In the genomic region with DNA sequence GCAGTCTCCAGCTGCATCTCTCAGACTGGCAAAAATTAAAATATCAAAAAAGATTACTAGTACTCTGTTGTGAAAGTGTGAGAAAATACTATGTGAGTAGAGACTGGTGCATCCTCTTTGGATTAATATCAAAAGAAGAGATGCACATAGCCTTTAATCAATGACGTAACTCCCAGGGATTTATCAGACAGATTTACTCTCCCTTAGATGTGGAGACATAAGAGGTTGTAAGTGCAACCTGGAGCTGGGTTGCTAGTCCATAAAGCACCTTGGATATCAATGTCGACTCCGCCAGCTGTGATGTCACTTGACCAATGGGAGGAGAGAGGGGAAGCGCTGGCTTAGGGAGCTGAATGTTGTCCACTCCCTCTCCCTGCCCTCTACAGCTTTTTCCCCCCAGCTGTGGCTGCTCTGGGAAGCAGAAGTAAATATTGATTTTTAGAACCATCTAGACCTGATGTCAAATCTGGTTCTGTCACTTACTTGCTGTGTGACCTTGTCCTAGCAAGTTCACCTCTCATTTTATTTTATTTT, we compare ENCODE assay signal across 13 cellular contexts. TPM values are rescaled to one million over a fixed set of nuclear protein-coding genes. Genes with fewer than 3 reads are reported as not detected.
DNase-seq lines count a peak whose midpoint lies in the region; ATAC-seq and TF ChIP-seq lines count a peak whose summit lies in the region.
"Had no signal": no experiment of that assay in that cellular context is flagged by ENCODE, and none has a peak within 500 bp of the region (broad histone marks: within the 10 kb centered on the region; RNA-seq: fewer than 3 reads in every experiment).

No MANE protein-coding gene starts in this region.

- H3K27ac ChIP-seq in parathyroid adenoma (no peak overlapping the region), vagina (no peak overlapping the region)
- H3K27ac ChIP-seq: heart left ventricle, Peyer's patch, tibial artery had no signal

- H3K4me2 ChIP-seq in parathyroid adenoma (ENCODE audit: low read length) = no peak overlapping the region

- no peak for ATAC-seq in activated T-cell treated with anti-CD3 and anti-CD28 coated beads, Interleukin-2, amount 50 U/mL, for 72 hours (replicated peaks in 1 of 2)
- ATAC-seq in activated naive CD8-positive, alpha-beta T cell treated with anti-CD3 and anti-CD28 coated beads, Interleukin-2, amount 50 U/mL, for 24 hours = no peak
- ATAC-seq in GM18519 (IDR thresholded peaks at IDR 0.05; ENCODE audit: low FRiP score, unreplicated experiment) = no peak
- ATAC-seq: heart left ventricle, left colon had no signal

- H3K27me3 ChIP-seq in parathyroid adenoma (ENCODE audit: control insufficient read depth, insufficient read depth, low read length) (no peaks in the 10 kb centered on the region), vagina (no peaks in the 10 kb centered on the region)
- H3K27me3 ChIP-seq: heart left ventricle, Peyer's patch had no signal

- H3K9me3 ChIP-seq in parathyroid adenoma (ENCODE audit: control insufficient read depth, low read length) (no peaks in the 10 kb centered on the region), vagina (no peaks in the 10 kb centered on the region)
- H3K9me3 ChIP-seq: heart left ventricle, Peyer's patch, tibial artery had no signal

- H3K4me1 Mint-ChIP-seq in activated T-cell treated with anti-CD3 and anti-CD28 coated beads, Interleukin-2, amount 50 U/mL, for 72 hours (ENCODE audit: low read depth) = peaks cover 58% of the 10 kb centered on the region
- H3K4me1 Mint-ChIP-seq in activated naive CD8-positive, alpha-beta T cell treated with anti-CD3 and anti-CD28 coated beads, Interleukin-2, amount 50 U/mL, for 24 hours = peaks cover 73% of the 10 kb centered on the region

- intact Hi-C loops in vagina (cut with DNase I) = no loop called here

- H3K4me1 ChIP-seq in parathyroid adenoma = no peaks in the 10 kb centered on the region
- H3K4me1 ChIP-seq in vagina = no peaks in the 10 kb centered on the region
- H3K4me1 ChIP-seq: Peyer's patch, tibial artery had no signal

- DNase-seq in activated T-cell treated with anti-CD3 and anti-CD28 coated beads, Interleukin-2, amount 50 U/mL, for 72 hours = no peak
- DNase-seq in activated T-cell treated with anti-CD3 and anti-CD28 coated beads for 4 hours (no peak), NCI-H69 (lab: John Stamatoyannopoulos, UW) (peak; percentile 16), Ammon's horn (ENCODE audit: low spot score) (no peak), vagina (ENCODE audit: extremely low spot score in 2 of 2) (no peak)
- DNase-seq in activated naive CD8-positive, alpha-beta T cell treated with anti-CD3 and anti-CD28 coated beads, Interleukin-2, amount 50 U/mL, for 24 hours = no peak
- DNase-seq: DND-41, heart left ventricle, left colon, Peyer's patch, tibial artery had no signal

- no peak for TF ChIP-seq POLR2A in vagina (IDR thresholded peaks at IDR 0.05)

- TF ChIP-seq CTCF in parathyroid adenoma (IDR thresholded peaks at IDR 0.05) (no peak), vagina (IDR thresholded peaks at IDR 0.05) (no peak)

- H3K4me3 ChIP-seq in parathyroid adenoma (ENCODE audit: low read depth, low read length) = no peak overlapping the region
- H3K4me3 ChIP-seq in vagina = no peak overlapping the region
- H3K4me3 ChIP-seq: heart left ventricle, Peyer's patch, tibial artery had no signal

- peak overlapping the region; percentile 68 for H3K27ac Mint-ChIP-seq in activated T-cell treated with anti-CD3 and anti-CD28 coated beads, Interleukin-2, amount 50 U/mL, for 72 hours
- peak overlapping the region; percentile 64 for H3K27ac Mint-ChIP-seq in activated naive CD8-positive, alpha-beta T cell treated with anti-CD3 and anti-CD28 coated beads, Interleukin-2, amount 50 U/mL, for 24 hours

- H3K9me3 Mint-ChIP-seq in activated T-cell treated with anti-CD3 and anti-CD28 coated beads, Interleukin-2, amount 50 U/mL, for 72 hours = no peaks in the 10 kb centered on the region
- no peaks in the 10 kb centered on the region for H3K9me3 Mint-ChIP-seq in activated naive CD8-positive, alpha-beta T cell treated with anti-CD3 and anti-CD28 coated beads, Interleukin-2, amount 50 U/mL, for 24 hours

- H3K4me3 Mint-ChIP-seq in activated T-cell treated with anti-CD3 and anti-CD28 coated beads, Interleukin-2, amount 50 U/mL, for 72 hours = peak overlapping the region; percentile 41 to 79
- no peak overlapping the region for H3K4me3 Mint-ChIP-seq in activated naive CD8-positive, alpha-beta T cell treated with anti-CD3 and anti-CD28 coated beads, Interleukin-2, amount 50 U/mL, for 24 hours

- H3K79me2 ChIP-seq in parathyroid adenoma = no peaks in the 10 kb centered on the region

- no peak overlapping the region for H3K9ac ChIP-seq in parathyroid adenoma

- H3K36me3 ChIP-seq in parathyroid adenoma (ENCODE audit: control insufficient read depth, insufficient read depth, low read length) (no peaks in the 10 kb centered on the region), vagina (no peaks in the 10 kb centered on the region)
- H3K36me3 ChIP-seq: heart left ventricle, Peyer's patch, tibial artery had no signal

- H2AFZ ChIP-seq in parathyroid adenoma = peak overlapping the region; percentile 17

- no peaks in the 10 kb centered on the region for H3K27me3 Mint-ChIP-seq in activated T-cell treated with anti-CD3 and anti-CD28 coated beads, Interleukin-2, amount 50 U/mL, for 72 hours (ENCODE audit: low read depth)
- H3K27me3 Mint-ChIP-seq in activated naive CD8-positive, alpha-beta T cell treated with anti-CD3 and anti-CD28 coated beads, Interleukin-2, amount 50 U/mL, for 24 hours = no peaks in the 10 kb centered on the region

- no peaks in the 10 kb centered on the region for H3K36me3 Mint-ChIP-seq in activated T-cell treated with anti-CD3 and anti-CD28 coated beads, Interleukin-2, amount 50 U/mL, for 72 hours (ENCODE audit: insufficient read depth in 2 of 2)
- H3K36me3 Mint-ChIP-seq in activated naive CD8-positive, alpha-beta T cell treated with anti-CD3 and anti-CD28 coated beads, Interleukin-2, amount 50 U/mL, for 24 hours (ENCODE audit: low read depth) = no peaks in the 10 kb centered on the region

RNA-seq across cellular contexts. Expression of gene TMEM86A, which starts 28.9 kb away (rescaled TPM):
- total RNA-seq in activated T-cell treated with anti-CD3 and anti-CD28 coated beads, Interleukin-2, amount 50 U/mL, for 72 hours = 1 to 10 TPM; 1.0 to 1.8 TPM
- 26.8 TPM for total RNA-seq in vagina

RNA-seq across cellular contexts. Expression of gene SPTY2D1, which starts 35.6 kb away (rescaled TPM):
- 10 to 100 TPM; 23.1 to 25.3 TPM for total RNA-seq in activated T-cell treated with anti-CD3 and anti-CD28 coated beads, Interleukin-2, amount 50 U/mL, for 72 hours
- 23.8 TPM for total RNA-seq in vagina

RNA-seq across cellular contexts. Expression of gene IGSF22, which starts 56.3 kb away (rescaled TPM):
- under 1 TPM; 0.34 to 0.39 TPM for total RNA-seq in activated T-cell treated with anti-CD3 and anti-CD28 coated beads, Interleukin-2, amount 50 U/mL, for 72 hours
- not detected for total RNA-seq in vagina
- total RNA-seq: Peyer's patch had no signal

Comparison
In these comparisons a context has a peak if more than half of its experiments do, and no peak if none do; other contexts are left out.
1. RNA of gene TMEM86A, which starts 28.9 kb away (total RNA-seq): 26.8 TPM in vagina (single experiment); 1.0 to 1.8 TPM in activated T-cell treated with anti-CD3 and anti-CD28 coated beads, Interleukin-2, amount 50 U/mL, for 72 hours; every median in the first group is over 10 times any median in the second.